ENCODE assay signal across 28 cellular contexts in genomic region chr11:21316591-21316990, GRCh38.
"Had no signal": no experiment of that assay in that cellular context is flagged by ENCODE, and none has a peak within 500 bp of the region (broad histone marks: within the 10 kb centered on the region; RNA-seq: fewer than 3 reads in every experiment).

No MANE protein-coding gene starts in this region.

- DNase-seq: activated B cell treated with CpG ODN at 0.5 μM for 24 hours; activated CD4-positive, alpha-beta T cell treated with anti-CD3 and anti-CD28 coated beads for 48 hours; activated CD4-positive, alpha-beta T cell treated with anti-CD3 and anti-CD28 coated beads, Interleukin-2, amount 50 U/mL, for 1 hour; activated CD4-positive, alpha-beta T cell treated with anti-CD3 and anti-CD28 coated beads, Interleukin-2, amount 50 U/mL, for 48 hours; activated CD8-positive, alpha-beta memory T cell treated with anti-CD3 and anti-CD28 coated beads for 24 hours; activated CD8-positive, alpha-beta T cell treated with anti-CD3 and anti-CD28 coated beads for 36 hours; activated effector memory CD4-positive, alpha-beta T cell treated with Interleukin-2 at 50 U/mL for 16 hours; activated naive CD4-positive, alpha-beta T cell treated with anti-CD3 and anti-CD28 coated beads for 36 hours; activated naive CD8-positive, alpha-beta T cell treated with anti-CD3 and anti-CD28 coated beads for 36 hours; activated naive CD8-positive, alpha-beta T cell treated with anti-CD3 and anti-CD28 coated beads, Interleukin-2, amount 50 U/mL, for 24 hours; activated T-cell treated with anti-CD3 and anti-CD28 coated beads, Interleukin-2, amount 50 U/mL, for 4 hours; adrenal gland; amygdala; aorta; body of pancreas; central memory CD4-positive, alpha-beta T cell; cerebellar nuclear complex; colonic mucosa; effector CD8-positive, alpha-beta T cell; esophagus squamous epithelium; foreskin melanocyte; heart right ventricle; T1000; WERI-Rb-1 had no signal

- H3K27me3 ChIP-seq: adrenal gland, body of pancreas, cardiac muscle cell, colonic mucosa, esophagus squamous epithelium, gastroesophageal sphincter, heart right ventricle, hepatocyte had no signal

- H3K9me3 ChIP-seq: adrenal gland, body of pancreas, colonic mucosa, esophagus squamous epithelium, gastroesophageal sphincter, heart right ventricle had no signal

- H3K4me1 ChIP-seq: adrenal gland, body of pancreas, colonic mucosa, esophagus squamous epithelium, gastroesophageal sphincter had no signal

- H3K36me3 ChIP-seq: adrenal gland, cardiac muscle cell, colonic mucosa, esophagus squamous epithelium, gastroesophageal sphincter, heart right ventricle, WERI-Rb-1 had no signal

- H3K4me3 ChIP-seq: adrenal gland, body of pancreas, cardiac muscle cell, colonic mucosa, esophagus squamous epithelium, gastroesophageal sphincter, heart right ventricle, hepatocyte had no signal

- H3K27ac ChIP-seq: adrenal gland, body of pancreas, cardiac muscle cell, colonic mucosa, epithelial cell of prostate, esophagus squamous epithelium, gastroesophageal sphincter, heart right ventricle, hepatocyte, WERI-Rb-1 had no signal
